ENCODE assay signal across 19 cellular contexts in the genomic region with DNA sequence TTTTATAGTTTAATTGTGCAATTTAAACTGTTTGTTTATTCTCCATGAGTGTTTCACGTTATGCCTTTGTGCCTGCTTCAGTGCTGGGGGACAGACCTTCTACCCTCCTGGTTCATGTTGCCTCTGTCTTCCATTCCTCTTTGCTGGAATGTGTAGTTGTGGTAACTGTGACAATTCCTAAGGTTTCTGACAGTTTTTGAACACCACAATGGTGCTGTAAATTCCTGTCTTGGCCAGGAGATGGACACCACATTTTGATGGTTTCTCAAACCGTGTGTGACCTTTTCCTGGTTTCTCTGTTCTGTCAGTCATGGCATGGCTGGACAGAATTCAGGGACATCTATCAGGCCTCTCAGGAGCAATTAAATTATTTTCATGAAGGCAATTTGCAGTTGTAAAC.
"Had no signal": no experiment of that assay in that cellular context is flagged by ENCODE, and none has a peak within 500 bp of the region (broad histone marks: within the 10 kb centered on the region; RNA-seq: fewer than 3 reads in every experiment).

No MANE protein-coding gene starts in this region.

- H3K36me3 ChIP-seq: heart left ventricle, stomach, thoracic aorta, transverse colon had no signal

- H3K9me3 Mint-ChIP-seq: dendritic cell treated with granulocyte-macrophage colony-stimulating factor and Interleukin-4, amounts not matched to agents 40 ng/mL and 50 ng/mL, for 4 days; stimulated activated naive B cell treated with anti-CD40 and anti-IgM and Interleukin-4, amounts not matched to agents 10 μg/mL and 1 μg/mL and 100 μg/mL, for 72 hours had no signal

- H3K27ac ChIP-seq: skin epidermis, stomach, transverse colon had no signal

- H3K9me3 ChIP-seq: heart left ventricle, stomach, thoracic aorta, transverse colon had no signal

- H3K36me3 Mint-ChIP-seq: natural killer cell; stimulated activated naive B cell treated with anti-CD40 and anti-IgM and Interleukin-4, amounts not matched to agents 10 μg/mL and 1 μg/mL and 100 μg/mL, for 72 hours had no signal

- H3K4me3 Mint-ChIP-seq: dendritic cell treated with granulocyte-macrophage colony-stimulating factor and Interleukin-4, amounts not matched to agents 40 ng/mL and 50 ng/mL, for 4 days; natural killer cell; neural crest cell; stimulated activated naive B cell treated with anti-CD40 and anti-IgM and Interleukin-4, amounts not matched to agents 10 μg/mL and 1 μg/mL and 100 μg/mL, for 72 hours had no signal

- DNase-seq: erythroblast; heart left ventricle; hippocampal formation; kidney glomerular epithelial cell; mammary epithelial cell; natural killer cell; posterior cingulate gyrus; stimulated activated CD4-positive, alpha-beta T cell treated with anti-CD3 and anti-CD28 coated beads, Interleukin-2, amount 100 ng/mL, for 24 hours; stimulated activated CD4-positive, alpha-beta T cell treated with anti-CD3 and anti-CD28 coated beads, Interleukin-4, amount 100 ng/mL, for 4 hours; stimulated activated naive B cell treated with anti-CD40 and anti-IgM and Interleukin-4, amounts not matched to agents 10 μg/mL and 1 μg/mL and 100 μg/mL, for 72 hours; stomach; substantia nigra; transverse colon had no signal

- H3K4me1 Mint-ChIP-seq: natural killer cell; neural crest cell; stimulated activated naive B cell treated with anti-CD40 and anti-IgM and Interleukin-4, amounts not matched to agents 10 μg/mL and 1 μg/mL and 100 μg/mL, for 72 hours had no signal

- H3K4me1 ChIP-seq: stomach, transverse colon had no signal

- ATAC-seq: heart left ventricle; left lobe of liver; natural killer cell; sciatic nerve; stimulated activated naive B cell treated with anti-CD40 and anti-IgM and Interleukin-4, amounts not matched to agents 10 μg/mL and 1 μg/mL and 100 μg/mL, for 72 hours had no signal

- H3K27ac Mint-ChIP-seq: dendritic cell treated with granulocyte-macrophage colony-stimulating factor and Interleukin-4, amounts not matched to agents 40 ng/mL and 50 ng/mL, for 4 days; natural killer cell; stimulated activated naive B cell treated with anti-CD40 and anti-IgM and Interleukin-4, amounts not matched to agents 10 μg/mL and 1 μg/mL and 100 μg/mL, for 72 hours had no signal

- H3K27me3 Mint-ChIP-seq: dendritic cell treated with granulocyte-macrophage colony-stimulating factor and Interleukin-4, amounts not matched to agents 40 ng/mL and 50 ng/mL, for 4 days; stimulated activated naive B cell treated with anti-CD40 and anti-IgM and Interleukin-4, amounts not matched to agents 10 μg/mL and 1 μg/mL and 100 μg/mL, for 72 hours had no signal

- H3K27me3 ChIP-seq: heart left ventricle, stomach, transverse colon had no signal

- H3K4me3 ChIP-seq: heart left ventricle, skin epidermis, stomach, transverse colon had no signal
